2 cellular contexts compared by ENCODE assay signal in the genomic region with DNA sequence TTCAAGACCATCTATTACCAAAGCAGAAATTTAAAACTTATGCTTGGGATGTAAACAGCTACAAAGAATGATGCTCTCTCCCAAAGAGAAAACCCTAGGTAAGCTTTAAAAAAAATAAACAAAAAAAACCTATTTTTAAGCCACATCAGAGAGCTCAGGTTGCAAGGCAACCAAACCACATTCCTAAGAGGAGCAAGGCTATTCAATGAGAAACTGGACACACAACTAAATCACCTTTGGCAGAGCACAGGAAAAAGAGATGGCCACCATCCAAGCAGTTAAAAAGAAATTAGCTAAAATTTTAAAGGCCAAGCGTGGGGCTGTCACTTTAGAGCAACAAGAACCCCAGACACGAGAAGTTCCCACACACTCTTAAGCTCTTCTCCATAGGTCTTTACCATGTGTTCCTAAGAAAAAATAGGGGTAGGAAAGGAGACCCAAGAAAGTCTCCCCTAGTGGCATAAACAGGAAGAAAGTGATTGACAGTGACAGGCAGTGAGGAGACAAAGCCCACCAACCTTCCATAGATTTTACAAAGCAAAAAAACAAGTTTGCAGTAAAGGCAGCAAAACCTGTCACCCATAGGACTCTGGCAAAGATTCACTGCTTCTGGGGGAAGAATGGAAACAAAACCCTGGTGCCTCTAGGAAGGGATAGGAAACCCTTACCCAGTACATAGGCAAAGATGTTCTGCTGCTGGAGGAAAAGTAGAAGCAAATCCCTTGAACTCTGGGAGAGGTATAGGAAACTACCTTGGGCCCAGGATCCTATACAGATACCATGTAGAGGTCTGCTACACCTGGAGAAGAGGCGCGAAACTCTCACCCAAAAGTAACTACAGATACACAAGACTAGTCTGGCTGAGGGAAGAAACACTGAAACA.
TF ChIP-seq lines count a peak whose summit lies in the region.

No MANE protein-coding gene starts in this region.

TF ChIP-seq in GM23338, 12 proteins besides CTCF, POLR2A, EP300 and RAD21:
- no peak for TF ChIP-seq STAT1 (IDR thresholded peaks at IDR 0.05; ENCODE audit: unreplicated experiment)

TF ChIP-seq in H1, 55 proteins besides CTCF, POLR2A, EP300 and RAD21:
- peak; percentile 25; the same call in 1 of the 2 replicates for TF ChIP-seq SP1 (IDR thresholded peaks at IDR 0.05; ENCODE audit: low read depth, low read length)
- TF ChIP-seq SAP30 (IDR thresholded peaks at IDR 0.05; ENCODE audit: insufficient read depth, insufficient replicate concordance, low read length) = no peak
- peak; percentile 37 for TF ChIP-seq ASH2L (IDR thresholded peaks at IDR 0.05; ENCODE audit: low read length)
